ENCODE assay signal across 2 cellular contexts in the genomic region with DNA sequence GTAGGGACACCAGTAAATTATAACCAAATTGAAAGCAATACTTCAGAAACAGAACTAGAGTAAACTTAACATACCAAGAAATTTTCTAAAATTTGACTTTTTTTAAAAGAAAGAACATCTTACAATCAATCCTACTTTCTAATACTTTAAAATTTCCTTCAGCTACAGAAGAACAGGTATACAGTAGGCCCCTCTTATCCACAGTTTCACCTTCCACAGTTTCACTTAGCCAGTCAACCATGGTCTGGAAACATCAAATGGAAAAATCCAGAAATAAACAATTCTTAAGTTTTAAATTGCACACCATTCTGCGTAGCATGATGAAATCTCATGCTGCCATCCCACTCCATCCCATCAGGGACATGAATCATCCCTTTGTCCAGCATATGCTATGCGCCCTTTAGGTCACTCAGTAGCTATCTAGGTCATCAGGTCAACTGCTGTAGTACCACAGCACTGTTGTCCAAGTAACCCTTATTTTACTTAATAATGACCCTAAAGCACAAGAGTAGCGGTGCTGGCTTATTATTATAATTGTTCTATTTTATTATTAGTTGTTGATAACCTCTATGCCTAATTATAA.
TF ChIP-seq lines count a peak whose summit lies in the region.

No MANE protein-coding gene starts in this region.

TF ChIP-seq in IMR-90, 13 proteins besides CTCF, POLR2A, EP300 and RAD21:
- TF ChIP-seq MAFK (IDR thresholded peaks at IDR 0.05; ENCODE audit: low read depth, low read length) = no peak
- TF ChIP-seq CHD1 (IDR thresholded peaks at IDR 0.05; ENCODE audit: low read depth, low read length) = no peak
- TF ChIP-seq CEBPB (IDR thresholded peaks at IDR 0.05; ENCODE audit: low read depth, low read length) = peak; percentile 43; the same call in 1 of the 2 replicates

TF ChIP-seq in WTC11, 78 proteins besides CTCF, POLR2A, EP300 and RAD21:
- TF ChIP-seq TEAD1 (CRISPR knock-in tag; IDR thresholded peaks at IDR 0.05) (no peak), GABPB1 (CRISPR knock-in tag; IDR thresholded peaks at IDR 0.05) (peak; percentile 97)
